In the genomic region with DNA sequence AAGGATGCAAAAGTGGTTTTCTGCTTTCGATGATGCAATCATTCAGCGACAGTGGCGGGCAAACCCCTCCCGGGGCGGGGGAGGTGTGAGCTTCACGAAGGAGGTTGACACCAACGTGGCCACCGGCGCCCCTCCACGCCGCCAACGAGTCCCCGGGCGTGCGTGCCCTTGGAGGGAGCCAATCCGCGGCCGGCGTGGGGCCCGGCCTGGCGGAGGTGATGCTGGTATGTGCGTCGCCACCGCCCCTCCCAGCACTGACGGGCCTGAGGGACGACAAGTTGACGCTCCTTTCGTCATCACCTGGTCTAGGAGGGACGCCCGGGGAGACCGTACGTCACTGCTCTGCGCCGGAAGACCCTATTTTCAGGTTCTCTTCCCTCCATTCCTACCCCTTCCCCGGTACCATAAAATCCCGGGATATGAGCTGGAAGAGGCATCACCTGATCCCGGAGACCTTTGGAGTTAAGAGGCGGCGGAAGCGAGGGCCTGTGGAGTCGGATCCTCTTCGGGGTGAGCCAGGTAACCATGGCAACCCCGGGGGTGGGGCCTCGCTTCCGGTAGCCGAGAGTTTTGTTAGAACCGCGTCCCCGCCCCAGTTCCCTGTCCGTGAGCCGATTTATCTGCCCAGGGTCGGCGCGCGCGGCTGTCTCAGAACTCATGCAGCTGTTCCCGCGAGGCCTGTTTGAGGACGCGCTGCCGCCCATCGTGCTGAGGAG, we compare ENCODE assay signal across 8 cellular contexts. TPM values are rescaled to one million over a fixed set of nuclear protein-coding genes. Genes with fewer than 3 reads are reported as not detected.
DNase-seq lines count a peak whose midpoint lies in the region; ATAC-seq and TF ChIP-seq lines count a peak whose summit lies in the region.

Gene DXO (minus strand): TSS at position 146 of the 716 bp plus-strand sequence. CDS start 463 bp downstream, outside the sequence.

- WGBS in right cardiac atrium = under 1% methylated on average over 62 of the region's 62 CpGs

- peaks cover 10 to 16% of the 10 kb centered on the region in 2 donors for H3K4me1 ChIP-seq in ascending aorta
- peaks cover 4% of the 10 kb centered on the region for H3K4me1 ChIP-seq in right cardiac atrium (ENCODE audit: control insufficient read depth, insufficient read depth, low read length)
- H3K4me1 ChIP-seq in vagina = peaks cover 42% of the 10 kb centered on the region

- H3K9me3 ChIP-seq in ascending aorta (no peaks in the 10 kb centered on the region), right cardiac atrium (ENCODE audit: control insufficient read depth, low read length) (no peaks in the 10 kb centered on the region), vagina (no peaks in the 10 kb centered on the region)

- DNase-seq in NCI-H187 treated with DMSO at 0.1 percent for 48 hours (lab: John Stamatoyannopoulos, UW) (peak; percentile 90), ascending aorta (ENCODE audit: low spot score in 2 of 2) (peak; percentile 92 to 99), right cardiac atrium (peak; percentile 97 to 99 (median 97)), putamen (ENCODE audit: low spot score) (peak; percentile 97), vagina (ENCODE audit: extremely low spot score in 2 of 2) (peak in 1 of 2 donors; percentile 99)

- TF ChIP-seq POLR2A in vagina (IDR thresholded peaks at IDR 0.05) = peak in 1 of 2 donors; percentile 41

- ATAC-seq in GM18499 (IDR thresholded peaks at IDR 0.05; ENCODE audit: insufficient read depth, unreplicated experiment) = peak; percentile 54
- peak; percentile 79 for ATAC-seq in HG02943 (IDR thresholded peaks at IDR 0.05; ENCODE audit: low read depth, unreplicated experiment)
- peak; percentile 94 to 96 for ATAC-seq in right cardiac atrium

- intact Hi-C loops in T-helper 2 cell treated with Interferon-gamma antibody and Interleukin-4, amounts not matched to agents 100 ng/mL and 5 ng/mL, for 36 hours (cut with micrococcal nuclease) = loop anchor here (1.0 to 10.0 kb wide), 3 partner anchors 13 to 153 kb away; partner anchors contain the start of genes ATF6B, NEU1 and SKIC2
- intact Hi-C loops in ascending aorta (cut with DNase I) (loop anchor here (1.0 to 10.0 kb wide), 2 partner anchors 13 to 203 kb away; partner anchors contain the start of genes AGPAT1, RNF5 and SKIC2), right cardiac atrium (cut with DNase I) (loop anchor here in 1 of 4 donors (10.0 kb wide), 1 partner anchor 1003 kb away; no protein-coding TSS in a partner anchor), vagina (cut with DNase I) (loop anchor here (10.0 kb wide), 1 partner anchor 1003 kb away; no protein-coding TSS in a partner anchor)

- H3K27ac ChIP-seq in ascending aorta = peak within 1 kb of the TSS; percentile 92 to 99
- H3K27ac ChIP-seq in right cardiac atrium (ENCODE audit: low read length) = peak within 1 kb of the TSS; percentile 90
- peak within 1 kb of the TSS; percentile 95 for H3K27ac ChIP-seq in vagina

- no peaks in the 10 kb centered on the region for H3K27me3 ChIP-seq in ascending aorta
- no peaks in the 10 kb centered on the region for H3K27me3 ChIP-seq in right cardiac atrium (ENCODE audit: control insufficient read depth, insufficient read depth)
- H3K27me3 ChIP-seq in vagina = no peaks in the 10 kb centered on the region

- TF ChIP-seq CTCF in ascending aorta (IDR thresholded peaks at IDR 0.05) (no peak), vagina (IDR thresholded peaks at IDR 0.05) (no peak)

- H3K36me3 ChIP-seq in ascending aorta = peaks cover 28 to 35% of the 10 kb centered on the region in 2 donors
- peaks cover 0 to 29% of the 10 kb centered on the region in 2 donors for H3K36me3 ChIP-seq in vagina

- H3K4me3 ChIP-seq in ascending aorta (peak within 1 kb of the TSS; percentile 78 to 80), right cardiac atrium (ENCODE audit: low read length) (peak within 1 kb of the TSS; percentile 71), vagina (peak within 1 kb of the TSS; percentile 74 to 76)

RNA-seq across cellular contexts. Expression of gene DXO, which starts in this region (rescaled TPM):
- 17.3 and 18.8 TPM in 2 replicates for total RNA-seq in T-helper 2 cell treated with Interferon-gamma antibody and Interleukin-4, amounts not matched to agents 100 ng/mL and 5 ng/mL, for 36 hours
- total RNA-seq in ascending aorta (18.0 TPM), right cardiac atrium (10 to 100 TPM; 12.0 to 17.2 (median 16.1) TPM), vagina (15.5 TPM)
- 16.9 TPM for polyA plus RNA-seq in right cardiac atrium
